In genomic region chr12:122981587-122982493, GRCh38 we compare ENCODE assay signal across 8 cellular contexts. TPM values are rescaled to one million over a fixed set of nuclear protein-coding genes. Genes with fewer than 3 reads are reported as not detected.
DNase-seq lines count a peak whose midpoint lies in the region; ATAC-seq and TF ChIP-seq lines count a peak whose summit lies in the region.

No MANE protein-coding gene starts in this region.

- H3K9me3 ChIP-seq in KOPT-K1 (ENCODE audit: insufficient read depth, low read length, poor library complexity, severe bottlenecking) (no peaks in the 10 kb centered on the region), breast epithelium (no peaks in the 10 kb centered on the region), mucosa of stomach (ENCODE audit: control insufficient read depth, low read length) (no peaks in the 10 kb centered on the region)

- TF ChIP-seq CTCF in AG09309 (IDR thresholded peaks at IDR 0.05; ENCODE audit: control insufficient read depth, insufficient read depth, low read depth, low read length, missing control alignments), result no peak
- no peak for TF ChIP-seq CTCF in breast epithelium (IDR thresholded peaks at IDR 0.05)

- peak overlapping the region; percentile 90 for H3K27ac ChIP-seq in KOPT-K1 (ENCODE audit: low read depth, low read length, poor library complexity, severe bottlenecking)
- H3K27ac ChIP-seq in breast epithelium, result peak overlapping the region; percentile 89 to 90

- ATAC-seq in HG02852 (IDR thresholded peaks at IDR 0.05; ENCODE audit: unreplicated experiment) (no peak), HG02623 (IDR thresholded peaks at IDR 0.05; ENCODE audit: unreplicated experiment) (no peak), GM18517 (IDR thresholded peaks at IDR 0.05; ENCODE audit: unreplicated experiment) (no peak)

- H3K36me3 ChIP-seq in KOPT-K1 (ENCODE audit: insufficient read depth, low read length) (peaks cover 76% of the 10 kb centered on the region), breast epithelium (no peaks in the 10 kb centered on the region), mucosa of stomach (ENCODE audit: control insufficient read depth, insufficient read depth, low read length) (no peaks in the 10 kb centered on the region)

- intact Hi-C loops in breast epithelium (cut with DNase I; ENCODE audit: low total_unique reads), result no loop called here

- H3K27me3 ChIP-seq in breast epithelium (no peaks in the 10 kb centered on the region), mucosa of stomach (ENCODE audit: control insufficient read depth, insufficient read depth, low read length) (no peaks in the 10 kb centered on the region)

- H3K4me3 ChIP-seq in AG09309 (ENCODE audit: control insufficient read depth, low read depth, low read length) (peak overlapping the region; percentile 81), breast epithelium (peak overlapping the region; percentile 84 to 99 (median 99)), mucosa of stomach (ENCODE audit: low read length) (no peak overlapping the region)

- H3K4me1 ChIP-seq in breast epithelium (peaks cover 17 to 25% of the 10 kb centered on the region in 2 donors), mucosa of stomach (ENCODE audit: control insufficient read depth, insufficient read depth, low read length) (peaks cover 44% of the 10 kb centered on the region)

- DNase-seq in AG09309 (ENCODE audit: low read depth) (no peak), breast epithelium (ENCODE audit: low spot score in 2 of 2) (no peak), cerebellum (ENCODE audit: low spot score) (no peak)

- H3K9ac ChIP-seq in mucosa of stomach (ENCODE audit: low read length), result peak overlapping the region; percentile 84

- no peak for TF ChIP-seq POLR2A in breast epithelium (IDR thresholded peaks at IDR 0.05)

RNA-seq across cellular contexts. Expression of gene ARL6IP4, which starts 1.4 kb away (rescaled TPM):
- 100 to 1,000 TPM; 196 to 279 (median 234) TPM for total RNA-seq in breast epithelium
- 19.2 TPM for total RNA-seq in cerebellum

RNA-seq across cellular contexts. Expression of gene OGFOD2, which starts 6.8 kb away (rescaled TPM):
- total RNA-seq in breast epithelium, result 10 to 100 TPM in 2 of 3 donors, 1 to 10 TPM in 1; 9.0 to 16.5 (median 12.1) TPM
- 5.0 TPM for total RNA-seq in cerebellum

RNA-seq across cellular contexts. Expression of gene ABCB9, which starts 15.6 kb away (rescaled TPM):
- total RNA-seq in breast epithelium (1 to 10 TPM in 2 of 3 donors, under 1 TPM in 1; 0.96 to 8.6 (median 6.2) TPM), cerebellum (19.1 TPM)
